In genomic region chr6:28922841-28923317, GRCh38 we compare ENCODE assay signal across 8 cellular contexts. TPM values are rescaled to one million over a fixed set of nuclear protein-coding genes. Genes with fewer than 3 reads are reported as not detected.
DNase-seq lines count a peak whose midpoint lies in the region; ATAC-seq and TF ChIP-seq lines count a peak whose summit lies in the region.

No MANE protein-coding gene starts in this region.

- H3K4me3 ChIP-seq in fibroblast of lung (replicated peaks in 1 of 4; ENCODE audit: control extremely low read depth in 1 of 4, insufficient read depth in 1 of 4, low read depth in 3 of 4, low read length in 4 of 4) (peak overlapping the region; percentile 68 to 99 (median 94)), urinary bladder (ENCODE audit: low read depth, low read length) (peak overlapping the region; percentile 87)

- H3K27ac ChIP-seq in fibroblast of lung (ENCODE audit: insufficient read depth, low read length): peak overlapping the region; percentile 95
- H3K27ac ChIP-seq in urinary bladder (ENCODE audit: low read depth): peak overlapping the region; percentile 95

- peak; percentile 23 for DNase-seq in A172 (ENCODE audit: low spot score)
- peak; percentile 36 for DNase-seq in NCI-H226
- DNase-seq in activated CD8-positive, alpha-beta memory T cell treated with anti-CD3 and anti-CD28 coated beads, Interleukin-2, amount 50 U/mL, for 48 hours: peak; percentile 71
- peak; percentile 37 to 47 for DNase-seq in fibroblast of lung (ENCODE audit: low read depth in 2 of 2)
- peak in 6 of 10 donors; percentile 11 to 39 (median 36) for DNase-seq in naive thymus-derived CD8-positive, alpha-beta T cell

- peak overlapping the region; percentile 86 to 98 (median 94) for H3K4me3 Mint-ChIP-seq in naive thymus-derived CD8-positive, alpha-beta T cell

- WGBS in urinary bladder: under 1% methylated on average over 33 of the region's 33 CpGs

- peak overlapping the region; percentile 87 for H2AFZ ChIP-seq in fibroblast of lung (ENCODE audit: low read length)

- no peaks in the 10 kb centered on the region for H3K27me3 ChIP-seq in fibroblast of lung (ENCODE audit: control insufficient read depth, insufficient read depth, low read length)

- TF ChIP-seq CTCF in fibroblast of lung (conservative IDR thresholded peaks at IDR 0.05 in 1 of 2, IDR thresholded peaks at IDR 0.05 in 1 of 2; ENCODE audit: low read depth in 1 of 2, low read length in 2 of 2): no peak

- no peaks in the 10 kb centered on the region for H3K27me3 Mint-ChIP-seq in naive thymus-derived CD8-positive, alpha-beta T cell

- peaks cover 18% of the 10 kb centered on the region for H3K36me3 ChIP-seq in fibroblast of lung (ENCODE audit: control insufficient read depth, insufficient read depth, low read length)
- H3K36me3 ChIP-seq in urinary bladder (ENCODE audit: insufficient read depth): peaks cover 3% of the 10 kb centered on the region

- H3K4me1 ChIP-seq in fibroblast of lung (ENCODE audit: control insufficient read depth, extremely low read depth, insufficient read depth, low read length) (peaks cover 7% of the 10 kb centered on the region), urinary bladder (ENCODE audit: insufficient read depth) (peaks cover 2% of the 10 kb centered on the region)

- no peaks in the 10 kb centered on the region for H4K20me1 ChIP-seq in fibroblast of lung (ENCODE audit: control insufficient read depth, extremely low read depth, insufficient read depth, low read length)

- H3K4me2 ChIP-seq in fibroblast of lung (ENCODE audit: extremely low read depth, insufficient read depth, low read length): peak overlapping the region; percentile 97

- H3K9ac ChIP-seq in fibroblast of lung (ENCODE audit: insufficient read depth, low read length): peak overlapping the region; percentile 93

- H3K27ac Mint-ChIP-seq in naive thymus-derived CD8-positive, alpha-beta T cell: peak overlapping the region; percentile 85 to 96 (median 91)

- H3K79me2 ChIP-seq in fibroblast of lung (ENCODE audit: control insufficient read depth, insufficient read depth, low read length): peaks cover 41% of the 10 kb centered on the region

- peaks cover 11 to 51% (median 45%) of the 10 kb centered on the region in 4 donors for H3K4me1 Mint-ChIP-seq in naive thymus-derived CD8-positive, alpha-beta T cell

- peaks cover 4 to 42% (median 12%) of the 10 kb centered on the region in 3 donors for H3K36me3 Mint-ChIP-seq in naive thymus-derived CD8-positive, alpha-beta T cell

- ATAC-seq in GM18502 (IDR thresholded peaks at IDR 0.05; ENCODE audit: poor library complexity, unreplicated experiment) (peak; percentile 37), HG02852 (IDR thresholded peaks at IDR 0.05; ENCODE audit: unreplicated experiment) (peak; percentile 27)
- ATAC-seq in naive thymus-derived CD8-positive, alpha-beta T cell: peak; percentile 17 to 37

- H3K9me3 ChIP-seq in fibroblast of lung (ENCODE audit: control insufficient read depth, insufficient read depth, low read depth, low read length): no peaks in the 10 kb centered on the region

- no peaks in the 10 kb centered on the region for H3K9me3 Mint-ChIP-seq in naive thymus-derived CD8-positive, alpha-beta T cell

- POLR2A ChIA-PET in naive thymus-derived CD8-positive, alpha-beta T cell (lab: Charles Lee): interaction anchor here (0.7 to 5.4 kb wide), 24 partner anchors 9 to 1776 kb away, joined by 3 to 152 read pairs (median 4); a partner anchor contains a TSS

RNA-seq across cellular contexts. Expression of gene TRIM27, which starts 0.9 kb away (rescaled TPM):
- 59.1 and 66.4 TPM in 2 replicates for total RNA-seq in A172 (2014; rRNA removed; shearing (Covaris generic))
- total RNA-seq in fibroblast of lung (43.7 and 43.8 TPM in 2 replicates), urinary bladder (73.3 TPM)
- polyA plus RNA-seq in fibroblast of lung (42.1 and 42.7 TPM in 2 replicates), urinary bladder (35.0 TPM)
- 28.5 and 33.6 TPM in 2 replicates for polyA plus RNA-seq in fibroblast of lung (2012)
- polyA minus RNA-seq in fibroblast of lung (ENCODE audit: low replicate concordance): 17.3 and 28.3 TPM in 2 replicates
- 10 to 100 TPM; 79.8 to 80.4 TPM for total RNA-seq in naive thymus-derived CD8-positive, alpha-beta T cell
- 10 to 100 TPM; 37.5 to 71.3 (median 44.2) TPM for polyA plus RNA-seq in naive thymus-derived CD8-positive, alpha-beta T cell

Comparison
In these comparisons a context has a peak if more than half of its experiments do, and no peak if none do; other contexts are left out.
1. Peak in every context shown above with its lines: DNase-seq, ATAC-seq, H3K4me3 ChIP-seq and H3K27ac ChIP-seq.